ENCODE assay signal across 4 cellular contexts in the genomic region with DNA sequence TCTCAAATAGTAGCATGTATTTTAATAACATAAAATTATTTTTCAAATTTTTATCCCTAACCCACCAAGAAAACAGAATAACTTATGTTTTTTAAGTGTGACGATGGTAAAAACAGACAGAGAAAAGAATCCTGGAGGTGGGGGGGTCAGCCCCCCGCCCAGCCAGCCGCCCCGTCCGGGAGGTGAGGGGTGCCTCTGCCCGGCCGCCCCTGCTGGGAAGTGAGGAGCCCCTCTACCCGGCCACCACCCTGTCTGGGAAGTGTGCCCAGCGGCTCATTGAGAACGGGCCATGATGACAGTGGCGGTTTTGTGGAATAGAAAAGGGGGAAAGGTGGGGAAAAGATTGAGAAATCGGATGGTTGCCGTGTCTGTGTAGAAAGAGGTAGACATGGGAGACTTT. TPM values are rescaled to one million over a fixed set of nuclear protein-coding genes. Genes with fewer than 3 reads are reported as not detected.
"Had no signal": no experiment of that assay in that cellular context is flagged by ENCODE, and none has a peak within 500 bp of the region (broad histone marks: within the 10 kb centered on the region; RNA-seq: fewer than 3 reads in every experiment).

No MANE protein-coding gene starts in this region.

RNA-seq across cellular contexts. Expression of a gene that starts 16.1 kb away (rescaled TPM):
- total RNA-seq: LHCN-M2, M059J, MCF 10A, NCI-H460 had no signal

RNA-seq across cellular contexts. Expression of a gene that starts 33.2 kb away (rescaled TPM):
- total RNA-seq: M059J, MCF 10A, NCI-H460 had no signal
